ENCODE assay signal across 1 cellular context in the genomic region with DNA sequence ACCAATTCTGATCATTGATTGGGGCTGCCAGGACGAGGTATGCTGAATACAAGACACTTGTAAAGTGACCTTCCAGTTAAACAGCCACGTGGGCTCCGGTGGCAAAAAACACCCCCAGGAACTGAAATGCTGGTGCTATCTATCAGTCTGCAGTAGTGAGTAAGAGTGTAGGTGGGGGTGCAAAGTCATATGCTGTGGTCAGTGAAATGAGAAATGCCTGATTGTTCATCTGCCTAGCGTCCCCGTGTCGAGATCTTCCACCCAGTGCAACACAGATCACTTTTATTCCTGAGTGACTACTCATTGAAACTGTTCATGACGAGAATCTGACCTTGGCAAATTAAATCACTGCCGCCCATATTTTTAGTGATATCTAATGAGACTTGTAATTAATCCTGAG.
TF ChIP-seq lines count a peak whose summit lies in the region.

No MANE protein-coding gene starts in this region.

TF ChIP-seq in GM23338, 12 proteins besides CTCF, POLR2A, EP300 and RAD21 (continued from another document):
- TF ChIP-seq EZH2phosphoT487 (IDR thresholded peaks at IDR 0.05; ENCODE audit: unreplicated experiment) (no peak), POLR2AphosphoS5 (IDR thresholded peaks at IDR 0.05; ENCODE audit: low read depth) (no peak), ZNF114 (CRISPR knock-in tag; IDR thresholded peaks at IDR 0.05) (no peak), CREB1 (CRISPR knock-in tag; IDR thresholded peaks at IDR 0.05; ENCODE audit: low read depth) (no peak), EZH2 (IDR thresholded peaks at IDR 0.05; ENCODE audit: low read depth, unreplicated experiment) (no peak)
